33 cellular contexts compared by ENCODE assay signal in the genomic region with DNA sequence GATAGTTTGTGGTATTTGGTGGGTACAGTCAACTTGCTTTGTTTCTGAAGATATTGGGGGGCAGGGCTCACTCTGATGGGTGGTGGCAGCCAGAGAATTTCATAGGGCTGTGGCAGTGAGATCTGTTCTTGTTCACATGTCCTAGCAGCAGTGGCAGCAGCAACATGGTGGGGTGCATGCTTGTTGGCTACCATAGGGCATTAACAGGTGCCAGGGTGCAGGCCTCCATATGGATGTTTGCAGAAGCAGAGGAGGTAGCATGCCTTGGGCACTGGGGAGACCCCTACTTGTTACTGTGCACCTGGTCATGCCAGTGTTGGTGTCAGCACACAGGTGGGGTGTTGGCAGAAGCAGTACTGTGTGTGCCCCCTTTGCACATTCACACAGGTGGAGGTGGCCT. TPM values are rescaled to one million over a fixed set of nuclear protein-coding genes. Genes with fewer than 3 reads are reported as not detected.
DNase-seq lines count a peak whose midpoint lies in the region; ATAC-seq and TF ChIP-seq lines count a peak whose summit lies in the region.
"Had no signal": no experiment of that assay in that cellular context is flagged by ENCODE, and none has a peak within 500 bp of the region (broad histone marks: within the 10 kb centered on the region; RNA-seq: fewer than 3 reads in every experiment).

No MANE protein-coding gene starts in this region.

- H3K4me1 ChIP-seq in left ventricle myocardium inferior (no peaks in the 10 kb centered on the region), sigmoid colon (no peaks in the 10 kb centered on the region)
- H3K4me1 ChIP-seq: A549; BE2C; BLaER1; BLaER1 treated with 17β-estradiol and CSF1 and Interleukin-3, amounts not matched to agents 10 nM and 100 nM; Caco-2 had no signal

- H3K36me3 ChIP-seq in left ventricle myocardium inferior, result no peaks in the 10 kb centered on the region
- peaks cover 0 to 5% (median 0%) of the 10 kb centered on the region in 4 donors for H3K36me3 ChIP-seq in sigmoid colon
- H3K36me3 ChIP-seq: BE2C had no signal

- ATAC-seq in Right ventricle myocardium inferior (no peak), GM19395 (IDR thresholded peaks at IDR 0.05; ENCODE audit: unreplicated experiment) (no peak)
- ATAC-seq: A549; CD8-positive, alpha-beta T cell had no signal

- TF ChIP-seq CTCF in left ventricle myocardium inferior (IDR thresholded peaks at IDR 0.05; ENCODE audit: borderline replicate concordance), result no peak
- no peak for TF ChIP-seq CTCF in sigmoid colon (IDR thresholded peaks at IDR 0.05)

- H3K27me3 ChIP-seq in left ventricle myocardium inferior (ENCODE audit: low read depth), result no peaks in the 10 kb centered on the region
- H3K27me3 ChIP-seq in sigmoid colon, result no peaks in the 10 kb centered on the region
- H3K27me3 ChIP-seq: BE2C had no signal

- no peak for TF ChIP-seq EP300 in sigmoid colon (IDR thresholded peaks at IDR 0.05)

- H3K27ac ChIP-seq in left ventricle myocardium inferior (replicated peaks), result no peak overlapping the region
- no peak overlapping the region for H3K27ac ChIP-seq in sigmoid colon
- H3K27ac ChIP-seq: 22Rv1; A549; BLaER1; BLaER1 treated with 17β-estradiol and CSF1 and Interleukin-3, amounts not matched to agents 10 nM and 100 nM; C4-2B had no signal

- H3K4me3 ChIP-seq in left ventricle myocardium inferior (no peak overlapping the region), sigmoid colon (no peak overlapping the region)
- H3K4me3 ChIP-seq: A549; BLaER1; BLaER1 treated with 17β-estradiol and CSF1 and Interleukin-3, amounts not matched to agents 10 nM and 100 nM had no signal

- no peak for TF ChIP-seq POLR2A in sigmoid colon (IDR thresholded peaks at IDR 0.05)

- intact Hi-C loops in Right ventricle myocardium inferior (cut with DNase I) (no loop called here), left ventricle myocardium inferior (cut with micrococcal nuclease) (no loop called here), sigmoid colon (cut with DNase I) (no loop called here)

- DNase-seq in Right ventricle myocardium inferior (ENCODE audit: missing footprints) (peak; percentile 54), left ventricle myocardium inferior (no peak), sigmoid colon (peak; percentile 42)
- DNase-seq: 8988T; ACHN; AML-193; BE2C; C1 segment of cervical spinal cord; Caco-2; Calu3; CD4-positive, alpha-beta memory T cell; CD4-positive, alpha-beta T cell; CD4-positive, CD25-positive, alpha-beta regulatory T cell; CD8-positive, alpha-beta memory T cell; CD8-positive, alpha-beta T cell; COR-L47; DMS 273 treated with DMSO at 0.1 percent for 48 hours; DMS153; DMS53; DMS79; DMS79 treated with DMSO at 0.1 percent for 48 hours; DND-41; EL had no signal

- peaks cover 27% of the 10 kb centered on the region for H3K9me3 ChIP-seq in left ventricle myocardium inferior (replicated peaks)
- no peaks in the 10 kb centered on the region for H3K9me3 ChIP-seq in sigmoid colon
- H3K9me3 ChIP-seq: A549, BE2C, Caco-2 had no signal

RNA-seq across cellular contexts. Expression of a gene that starts 38.0 kb away (rescaled TPM):
- total RNA-seq in Right ventricle myocardium inferior, result 0.32 TPM
- 0.41 TPM for total RNA-seq in left ventricle myocardium inferior
- 1 to 10 TPM; 3.3 to 4.2 (median 3.9) TPM for total RNA-seq in sigmoid colon
- polyA plus RNA-seq in sigmoid colon, result under 1 TPM; under 0.01 to 0.51 (median 0.46) TPM
- total RNA-seq: A172, A673, Calu3, Daoy had no signal
- polyA plus RNA-seq: A549, CD14-positive monocyte had no signal
